In genomic region chr6:126339796-126340750, GRCh38 we compare ENCODE assay signal across 8 cellular contexts. TPM values are rescaled to one million over a fixed set of nuclear protein-coding genes. Genes with fewer than 3 reads are reported as not detected.
A peak's percentile ranks its signal among the peaks of the same experiment; 100 is the strongest.
DNase-seq lines count a peak whose midpoint lies in the region; ATAC-seq, FAIRE-seq and TF ChIP-seq lines count a peak whose summit lies in the region.

Gene CENPW, plus strand, starts transcription at chr6:126340115. Its CDS starts 159 bp downstream, at chr6:126340274.

- TF ChIP-seq CTCF in adrenal gland (IDR thresholded peaks at IDR 0.05) (no peak), prostate gland (IDR thresholded peaks at IDR 0.05) (no peak)

- H3K36me3 ChIP-seq in adrenal gland (replicated peaks in 1 of 2), result no peaks in the 10 kb centered on the region
- no peaks in the 10 kb centered on the region for H3K36me3 ChIP-seq in prostate gland

- POLR2A ChIA-PET in T-cell (lab: Charles Lee), result interaction anchor here in 1 of 2 donors (0.6 kb wide), 1 partner anchor 1022 kb away, joined by 4 read pairs; no protein-coding TSS in a partner anchor

- H3K27me3 Mint-ChIP-seq in T-cell, result no peaks in the 10 kb centered on the region

- H3K9me3 Mint-ChIP-seq in T-cell, result no peaks in the 10 kb centered on the region

- no peak within 1 kb of the TSS for H3K27ac Mint-ChIP-seq in T-cell

- peak within 1 kb of the TSS in 2 of 5 donors; percentile 23 to 53 for H3K27ac ChIP-seq in adrenal gland
- peak within 1 kb of the TSS; percentile 22 to 34 for H3K27ac ChIP-seq in prostate gland

- 2 to 6% (median 4%) methylated on average over 16 to 48 of the region's 48 CpGs for WGBS in adrenal gland, 4 donors
- 3% methylated on average over 48 of the region's 48 CpGs for WGBS in prostate gland

- H3K27me3 ChIP-seq in adrenal gland (no peaks in the 10 kb centered on the region), prostate gland (replicated peaks; ENCODE audit: insufficient read depth) (no peaks in the 10 kb centered on the region)

- H3K4me1 Mint-ChIP-seq in T-cell, result peaks cover 7 to 12% (median 10%) of the 10 kb centered on the region in 3 donors

- H3K4me1 ChIP-seq in adrenal gland (replicated peaks in 1 of 2), result peaks cover 4 to 17% of the 10 kb centered on the region in 2 donors
- H3K4me1 ChIP-seq in prostate gland (replicated peaks), result peaks cover 8% of the 10 kb centered on the region

- H3K4me3 ChIP-seq in adrenal gland (peak within 1 kb of the TSS in 3 of 4 donors; percentile 2 to 75 (median 38)), prostate gland (peak within 1 kb of the TSS; percentile 39 to 45)

- H3K4me3 Mint-ChIP-seq in T-cell, result no peak within 1 kb of the TSS

- DNase-seq in NCI-H1436 treated with DMSO at 0.1 percent for 48 hours (lab: John Stamatoyannopoulos, UW) (peak; percentile 34), T-cell (peak; percentile 67 to 93 (median 84)), adrenal gland (peak; percentile 85 to 98 (median 91)), left ventricle myocardium superior (peak; percentile 90), prostate gland (ENCODE audit: low spot score) (peak; percentile 75), urothelium cell line (ENCODE audit: low spot score) (peak; percentile 94)

- H3K36me3 Mint-ChIP-seq in T-cell, result no peaks in the 10 kb centered on the region

- FAIRE-seq in urothelium cell line (lab: Jason Lieb, UNC), result no peak

- H3K9me3 ChIP-seq in adrenal gland (replicated peaks in 1 of 3) (no peaks in the 10 kb centered on the region), prostate gland (no peaks in the 10 kb centered on the region)

- TF ChIP-seq POLR2A in adrenal gland (IDR thresholded peaks at IDR 0.05) (peak in 1 of 2 donors; percentile 10), prostate gland (IDR thresholded peaks at IDR 0.05) (no peak)

- peak; percentile 93 for ATAC-seq in GM18498 (IDR thresholded peaks at IDR 0.05; ENCODE audit: unreplicated experiment)
- peak; percentile 88 for ATAC-seq in HG02870 (IDR thresholded peaks at IDR 0.05; ENCODE audit: unreplicated experiment)
- ATAC-seq in T-cell (replicated peaks in 1 of 4), result peak; percentile 87 to 96 (median 91)
- ATAC-seq in left ventricle myocardium superior, result peak; percentile 88

- CTCF ChIA-PET in T-cell (lab: Charles Lee), result interaction anchor here in 1 of 2 donors (0.5 kb wide), 1 partner anchor 563 kb away, joined by 6 read pairs; no protein-coding TSS in a partner anchor

- intact Hi-C loops in adrenal gland (cut with DNase I), result no loop called here
- intact Hi-C loops in left ventricle myocardium superior (cut with micrococcal nuclease), result no loop called here
- intact Hi-C loops in prostate gland (cut with DNase I), result loop anchor here (10.0 kb wide), 1 partner anchor 165 kb away; no protein-coding TSS in a partner anchor

RNA-seq across cellular contexts. Expression of gene CENPW, which starts in this region (rescaled TPM):
- total RNA-seq in T-cell, result 1 to 10 TPM; 1.2 to 4.1 (median 1.9) TPM
- total RNA-seq in adrenal gland, result 1 to 10 TPM in 7 of 8 donors, not detected in 1; 1.1 to 7.4 (median 3.5) TPM
- 10 to 100 TPM in 1 of 3 donors, 1 to 10 TPM in 2; 4.3 to 11.5 (median 9.8) TPM for polyA plus RNA-seq in adrenal gland
- total RNA-seq in left ventricle myocardium superior, result 0.89 TPM
- 1 to 10 TPM in 1 of 2 donors, not detected in 1; 2.1 TPM for total RNA-seq in prostate gland

Comparison
In these comparisons a context has a peak if more than half of its experiments do, and no peak if none do; other contexts are left out.
1. Peak in DNase-seq and ATAC-seq in left ventricle myocardium superior; RNA of the gene not detected or under 1 TPM.
2. DNase-seq: peak in every context shown above with its lines; median percentile 94 in urothelium cell line; 91 in adrenal gland; 90 in left ventricle myocardium superior; 84 in T-cell; 75 in prostate gland; 34 in NCI-H1436 treated with DMSO at 0.1 percent for 48 hours.